1 cellular context compared by ENCODE assay signal in the genomic region with DNA sequence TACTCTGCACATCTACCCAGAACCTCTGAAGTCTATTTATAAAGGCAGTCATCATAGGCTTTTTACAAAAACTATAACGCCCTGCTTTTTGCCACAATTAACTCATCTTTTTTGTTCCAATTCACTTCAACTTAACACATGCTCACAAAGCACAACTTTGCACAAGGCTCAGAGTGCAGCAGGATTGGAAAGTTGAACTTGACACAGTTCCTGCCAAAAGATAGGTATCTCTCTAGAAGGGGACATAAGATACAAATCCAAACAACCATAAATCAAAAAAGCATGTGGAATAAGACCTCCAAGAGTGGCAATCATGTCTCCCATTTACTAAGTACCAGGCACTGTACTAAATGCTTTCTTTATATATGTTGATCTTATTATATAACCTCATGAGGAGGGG.
TF ChIP-seq lines count a peak whose summit lies in the region.

No MANE protein-coding gene starts in this region.

TF ChIP-seq in liver, 16 proteins besides CTCF, POLR2A, EP300 and RAD21:
- no peak for TF ChIP-seq YY1 (IDR thresholded peaks at IDR 0.05)
- TF ChIP-seq, protein P1, sequence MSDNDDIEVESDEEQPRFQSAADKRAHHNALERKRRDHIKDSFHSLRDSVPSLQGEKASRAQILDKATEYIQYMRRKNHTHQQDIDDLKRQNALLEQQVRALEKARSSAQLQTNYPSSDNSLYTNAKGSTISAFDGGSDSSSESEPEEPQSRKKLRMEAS (IDR thresholded peaks at IDR 0.05), result no peak
- TF ChIP-seq, protein P2, sequence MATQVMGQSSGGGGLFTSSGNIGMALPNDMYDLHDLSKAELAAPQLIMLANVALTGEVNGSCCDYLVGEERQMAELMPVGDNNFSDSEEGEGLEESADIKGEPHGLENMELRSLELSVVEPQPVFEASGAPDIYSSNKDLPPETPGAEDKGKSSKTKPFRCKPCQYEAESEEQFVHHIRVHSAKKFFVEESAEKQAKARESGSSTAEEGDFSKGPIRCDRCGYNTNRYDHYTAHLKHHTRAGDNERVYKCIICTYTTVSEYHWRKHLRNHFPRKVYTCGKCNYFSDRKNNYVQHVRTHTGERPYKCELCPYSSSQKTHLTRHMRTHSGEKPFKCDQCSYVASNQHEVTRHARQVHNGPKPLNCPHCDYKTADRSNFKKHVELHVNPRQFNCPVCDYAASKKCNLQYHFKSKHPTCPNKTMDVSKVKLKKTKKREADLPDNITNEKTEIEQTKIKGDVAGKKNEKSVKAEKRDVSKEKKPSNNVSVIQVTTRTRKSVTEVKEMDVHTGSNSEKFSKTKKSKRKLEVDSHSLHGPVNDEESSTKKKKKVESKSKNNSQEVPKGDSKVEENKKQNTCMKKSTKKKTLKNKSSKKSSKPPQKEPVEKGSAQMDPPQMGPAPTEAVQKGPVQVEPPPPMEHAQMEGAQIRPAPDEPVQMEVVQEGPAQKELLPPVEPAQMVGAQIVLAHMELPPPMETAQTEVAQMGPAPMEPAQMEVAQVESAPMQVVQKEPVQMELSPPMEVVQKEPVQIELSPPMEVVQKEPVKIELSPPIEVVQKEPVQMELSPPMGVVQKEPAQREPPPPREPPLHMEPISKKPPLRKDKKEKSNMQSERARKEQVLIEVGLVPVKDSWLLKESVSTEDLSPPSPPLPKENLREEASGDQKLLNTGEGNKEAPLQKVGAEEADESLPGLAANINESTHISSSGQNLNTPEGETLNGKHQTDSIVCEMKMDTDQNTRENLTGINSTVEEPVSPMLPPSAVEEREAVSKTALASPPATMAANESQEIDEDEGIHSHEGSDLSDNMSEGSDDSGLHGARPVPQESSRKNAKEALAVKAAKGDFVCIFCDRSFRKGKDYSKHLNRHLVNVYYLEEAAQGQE (IDR thresholded peaks at IDR 0.05), result no peak
- no peak for TF ChIP-seq FOXA2 (IDR thresholded peaks at IDR 0.05)
- no peak for TF ChIP-seq GABPA (IDR thresholded peaks at IDR 0.05 in 1 of 2, conservative IDR thresholded peaks at IDR 0.05 in 1 of 2)
- TF ChIP-seq, protein P3, sequence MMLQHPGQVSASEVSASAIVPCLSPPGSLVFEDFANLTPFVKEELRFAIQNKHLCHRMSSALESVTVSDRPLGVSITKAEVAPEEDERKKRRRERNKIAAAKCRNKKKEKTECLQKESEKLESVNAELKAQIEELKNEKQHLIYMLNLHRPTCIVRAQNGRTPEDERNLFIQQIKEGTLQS (IDR thresholded peaks at IDR 0.05), result no peak
- no peak for TF ChIP-seq FOXA1 (IDR thresholded peaks at IDR 0.05)
- TF ChIP-seq HNF4G (IDR thresholded peaks at IDR 0.05), result no peak
- TF ChIP-seq RXRA (IDR thresholded peaks at IDR 0.05), result peak in 1 of 2 donors; percentile 24
- TF ChIP-seq HNF4A (conservative IDR thresholded peaks at IDR 0.05), result peak; percentile 60 to 79
- no peak for TF ChIP-seq EGR1 (IDR thresholded peaks at IDR 0.05; ENCODE audit: low read depth in 2 of 2)
- TF ChIP-seq, protein P4, sequence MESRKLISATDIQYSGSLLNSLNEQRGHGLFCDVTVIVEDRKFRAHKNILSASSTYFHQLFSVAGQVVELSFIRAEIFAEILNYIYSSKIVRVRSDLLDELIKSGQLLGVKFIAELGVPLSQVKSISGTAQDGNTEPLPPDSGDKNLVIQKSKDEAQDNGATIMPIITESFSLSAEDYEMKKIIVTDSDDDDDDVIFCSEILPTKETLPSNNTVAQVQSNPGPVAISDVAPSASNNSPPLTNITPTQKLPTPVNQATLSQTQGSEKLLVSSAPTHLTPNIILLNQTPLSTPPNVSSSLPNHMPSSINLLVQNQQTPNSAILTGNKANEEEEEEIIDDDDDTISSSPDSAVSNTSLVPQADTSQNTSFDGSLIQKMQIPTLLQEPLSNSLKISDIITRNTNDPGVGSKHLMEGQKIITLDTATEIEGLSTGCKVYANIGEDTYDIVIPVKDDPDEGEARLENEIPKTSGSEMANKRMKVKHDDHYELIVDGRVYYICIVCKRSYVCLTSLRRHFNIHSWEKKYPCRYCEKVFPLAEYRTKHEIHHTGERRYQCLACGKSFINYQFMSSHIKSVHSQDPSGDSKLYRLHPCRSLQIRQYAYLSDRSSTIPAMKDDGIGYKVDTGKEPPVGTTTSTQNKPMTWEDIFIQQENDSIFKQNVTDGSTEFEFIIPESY (IDR thresholded peaks at IDR 0.05), result no peak
TF ChIP-seq in liver: peak in this region for 2.
